16 cellular contexts compared by ENCODE assay signal in genomic region chr11:78224906-78225420, GRCh38.
"Had no signal": no experiment of that assay in that cellular context is flagged by ENCODE, and none has a peak within 500 bp of the region (broad histone marks: within the 10 kb centered on the region; RNA-seq: fewer than 3 reads in every experiment).

No MANE protein-coding gene starts in this region.

- H3K27ac Mint-ChIP-seq: activated naive CD8-positive, alpha-beta T cell treated with anti-CD3 and anti-CD28 coated beads, Interleukin-2, amount 50 U/mL, for 24 hours; neural progenitor cell had no signal

- H3K9me3 ChIP-seq: ascending aorta, breast epithelium, ovary, SJCRH30, thoracic aorta, upper lobe of right lung had no signal

- H3K36me3 ChIP-seq: breast epithelium, neural progenitor cell, ovary, SJCRH30 had no signal

- H3K4me3 Mint-ChIP-seq: activated naive CD8-positive, alpha-beta T cell treated with anti-CD3 and anti-CD28 coated beads, Interleukin-2, amount 50 U/mL, for 24 hours; activated T-cell treated with anti-CD3 and anti-CD28 coated beads, Interleukin-2, amount 50 U/mL, for 24 hours; neural progenitor cell had no signal

- H3K4me3 ChIP-seq: ascending aorta, breast epithelium, lung, neural progenitor cell, ovary, SJCRH30, thoracic aorta, upper lobe of right lung had no signal

- H3K9me3 Mint-ChIP-seq: activated naive CD8-positive, alpha-beta T cell treated with anti-CD3 and anti-CD28 coated beads, Interleukin-2, amount 50 U/mL, for 24 hours; activated T-cell treated with anti-CD3 and anti-CD28 coated beads, Interleukin-2, amount 50 U/mL, for 24 hours; neural progenitor cell had no signal

- H3K27ac ChIP-seq: ascending aorta, breast epithelium, neural progenitor cell, ovary, SJCRH30, thoracic aorta, upper lobe of right lung, WERI-Rb-1 had no signal

- ATAC-seq: activated naive CD8-positive, alpha-beta T cell treated with anti-CD3 and anti-CD28 coated beads, Interleukin-2, amount 50 U/mL, for 24 hours; esophagus mucosa; left colon; sciatic nerve; upper lobe of right lung had no signal

- DNase-seq: activated gamma-delta T cell treated with Interleukin-2 at 50 U/mL for 16 hours; activated naive CD8-positive, alpha-beta T cell treated with anti-CD3 and anti-CD28 coated beads, Interleukin-2, amount 50 U/mL, for 24 hours; activated T-cell treated with anti-CD3 and anti-CD28 coated beads, Interleukin-2, amount 50 U/mL, for 24 hours; left colon; midbrain; ovary; SJCRH30; upper lobe of right lung; WERI-Rb-1 had no signal

- H3K4me1 Mint-ChIP-seq: neural progenitor cell had no signal
